ENCODE assay signal across 24 cellular contexts in the genomic region with DNA sequence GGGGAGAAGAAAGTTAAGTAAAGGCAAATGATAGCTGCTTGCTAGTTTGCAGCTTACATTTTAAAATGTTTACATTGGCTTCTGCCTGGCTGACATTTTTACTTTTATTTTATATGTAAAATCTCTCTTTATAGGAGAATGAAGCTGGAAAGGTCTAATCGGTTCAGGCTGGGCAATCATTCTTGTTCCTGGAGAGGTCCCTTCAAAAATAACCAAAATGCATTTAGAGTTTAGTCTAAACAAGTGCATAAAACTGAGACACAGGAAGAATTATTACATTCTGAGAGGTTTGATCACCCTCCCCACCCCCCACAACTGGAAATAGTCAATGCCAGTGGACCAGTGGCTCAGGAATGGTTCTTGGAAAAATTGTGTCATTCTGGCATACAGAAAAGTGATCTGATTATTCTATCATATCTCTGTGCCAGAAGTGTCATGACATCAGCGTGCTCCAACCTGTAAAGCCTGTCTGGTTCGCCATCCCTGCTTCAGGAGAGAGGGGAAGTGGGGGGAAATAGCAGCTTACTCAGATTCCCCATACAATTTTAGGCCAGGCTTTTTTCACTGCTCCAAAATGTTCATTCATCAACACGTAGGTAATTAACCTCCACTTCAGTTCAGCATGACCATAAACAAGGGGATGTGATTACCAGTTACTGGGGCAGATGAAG. TPM values are rescaled to one million over a fixed set of nuclear protein-coding genes. Genes with fewer than 3 reads are reported as not detected.
DNase-seq lines count a peak whose midpoint lies in the region; ATAC-seq and TF ChIP-seq lines count a peak whose summit lies in the region.
"Had no signal": no experiment of that assay in that cellular context is flagged by ENCODE, and none has a peak within 500 bp of the region (broad histone marks: within the 10 kb centered on the region; RNA-seq: fewer than 3 reads in every experiment).

No MANE protein-coding gene starts in this region.

- H3K4me2 ChIP-seq in PC-3 (ENCODE audit: low read length) = peak overlapping the region; percentile 93; the same call in 1 of the 2 replicates
- H3K4me2 ChIP-seq in osteoblast (ENCODE audit: insufficient read depth, low read length) = peak overlapping the region; percentile 72

- H3K36me3 ChIP-seq in BE2C (peaks cover 18% of the 10 kb centered on the region), PC-3 (ENCODE audit: low read depth, low read length) (no peaks in the 10 kb centered on the region; the same call in 1 of the 2 replicates), osteoblast (ENCODE audit: insufficient read depth, low read length) (peaks cover 8% of the 10 kb centered on the region), mucosa of descending colon (ENCODE audit: low read depth) (no peaks in the 10 kb centered on the region)
- H3K36me3 ChIP-seq: stomach, upper lobe of right lung had no signal

- DNase-seq in BE2C = peak; percentile 48
- no peak for DNase-seq in PC-3
- DNase-seq in fibroblast of the aortic adventitia (ENCODE audit: low read depth) = no peak
- DNase-seq in osteoblast (ENCODE audit: insufficient read length, low spot score, missing footprints) = peak; percentile 65
- no peak for DNase-seq in mucosa of descending colon
- no peak for DNase-seq in stimulated activated CD8-positive, alpha-beta memory T cell treated with anti-CD3 and anti-CD28 coated beads, Interleukin-4, amount 100 ng/mL, for 48 hours
- no peak for DNase-seq in activated CD4-positive, CD25-positive, alpha-beta regulatory T cell (lab: John Stamatoyannopoulos, UW)
- DNase-seq: ACHN; activated CD4-positive, alpha-beta T cell treated with anti-CD3 and anti-CD28 coated beads, Interleukin-2, amount 10 ng/mL, durations not matched to agents 7 days and 5 days; activated CD8-positive, alpha-beta memory T cell treated with anti-CD3 and anti-CD28 coated beads, Interleukin-2, amount 10 ng/mL, durations not matched to agents 7 days and 5 days; effector memory CD8-positive, alpha-beta T cell; head of caudate nucleus; left ventricle myocardium superior; NCI-H2107; NCI-H524; nucleus accumbens; stomach; T-helper 2 cell; upper lobe of right lung had no signal

- POLR2A ChIA-PET in PC-3 (lab: Charles Lee; ENCODE audit: unreplicated experiment) = no interaction called here

- no peaks in the 10 kb centered on the region for H3K27me3 ChIP-seq in BE2C
- no peaks in the 10 kb centered on the region for H3K27me3 ChIP-seq in PC-3 (ENCODE audit: low read length)
- H3K27me3 ChIP-seq in osteoblast (ENCODE audit: insufficient read depth, low read length) = no peaks in the 10 kb centered on the region

- ATAC-seq in PC-3 (no peak), mucosa of descending colon (no peak), HG03439 (IDR thresholded peaks at IDR 0.05; ENCODE audit: unreplicated experiment) (no peak)
- ATAC-seq: activated CD8-positive, alpha-beta memory T cell treated with anti-CD3 and anti-CD28 coated beads, Interleukin-2, amount 10 ng/mL, durations not matched to agents 7 days and 5 days; effector memory CD8-positive, alpha-beta T cell; HepG2; left ventricle myocardium superior; upper lobe of right lung had no signal

- H3K4me1 ChIP-seq in BE2C (peaks cover 24% of the 10 kb centered on the region), PC-3 (ENCODE audit: insufficient read depth, low read length) (peaks cover 29% of the 10 kb centered on the region), osteoblast (ENCODE audit: insufficient read depth, low read length) (peaks cover 35% of the 10 kb centered on the region), mucosa of descending colon (ENCODE audit: low read depth) (peaks cover 5% of the 10 kb centered on the region)

- TF ChIP-seq CTCF in BE2C (IDR thresholded peaks at IDR 0.05; ENCODE audit: low read depth, low read length) (no peak), PC-3 (conservative IDR thresholded peaks at IDR 0.05; ENCODE audit: low read depth, low read length) (no peak), fibroblast of the aortic adventitia (IDR thresholded peaks at IDR 0.05; ENCODE audit: insufficient read depth, low read length) (no peak), osteoblast (IDR thresholded peaks at IDR 0.05; ENCODE audit: extremely low read depth, low read depth, low read length) (no peak), mucosa of descending colon (IDR thresholded peaks at IDR 0.05) (no peak)

- H3K9me2 ChIP-seq in PC-3 (replicated peaks; ENCODE audit: low read length) = no peaks in the 10 kb centered on the region

- CTCF ChIA-PET in PC-3 (lab: Charles Lee) = interaction anchor here (0.6 kb wide), 1 partner anchor 400 kb away, joined by 7 read pairs; no protein-coding TSS in a partner anchor

- H3K4me3 ChIP-seq in BE2C (ENCODE audit: low read depth, low read length) = peak overlapping the region; percentile 93
- H3K4me3 ChIP-seq in PC-3 (ENCODE audit: low read length) = no peak overlapping the region
- H3K4me3 ChIP-seq in fibroblast of the aortic adventitia (ENCODE audit: low read depth, low read length) = peak overlapping the region; percentile 15
- H3K4me3 ChIP-seq in osteoblast (ENCODE audit: insufficient read depth, low read length) = no peak overlapping the region
- H3K4me3 ChIP-seq in mucosa of descending colon = no peak overlapping the region
- H3K4me3 ChIP-seq: stomach, upper lobe of right lung had no signal

- intact Hi-C loops in PC-3 (cut with micrococcal nuclease) (loop anchor here (5.0 kb wide), 3 partner anchors 97 to 297 kb away; no protein-coding TSS in a partner anchor), mucosa of descending colon (cut with DNase I, micrococcal nuclease) (no loop called here)

- no peaks in the 10 kb centered on the region for H3F3A ChIP-seq in PC-3 (ENCODE audit: low read length, unreplicated experiment)

- no TSS peak for BruUV-seq in PC-3 (replicated peaks; lab: Mats Ljungman, UMichigan)

- H4K20me1 ChIP-seq in PC-3 (ENCODE audit: low read length) (peaks cover 18% of the 10 kb centered on the region), osteoblast (ENCODE audit: insufficient read depth, low read length) (peaks cover 62% of the 10 kb centered on the region)

- no peak overlapping the region for H3K27ac ChIP-seq in PC-3 (ENCODE audit: low read length)
- H3K27ac ChIP-seq in osteoblast (ENCODE audit: low read depth, low read length) = no peak overlapping the region
- H3K27ac ChIP-seq: C4-2B, HL-60, upper lobe of right lung, VCaP had no signal

- H2AFZ ChIP-seq in PC-3 (ENCODE audit: low read length) (no peak overlapping the region), osteoblast (ENCODE audit: low read length) (no peak overlapping the region)

- no peak overlapping the region for H3K9ac ChIP-seq in PC-3 (ENCODE audit: low read length)

- peaks cover 92% of the 10 kb centered on the region for H3K79me2 ChIP-seq in PC-3 (ENCODE audit: low read length)
- peaks cover 80% of the 10 kb centered on the region for H3K79me2 ChIP-seq in osteoblast (ENCODE audit: insufficient read depth, low read length)

- H3K9me3 ChIP-seq in BE2C = no peaks in the 10 kb centered on the region
- no peaks in the 10 kb centered on the region for H3K9me3 ChIP-seq in PC-3 (ENCODE audit: low read length)
- H3K9me3 ChIP-seq in osteoblast (ENCODE audit: low read depth, low read length) = no peaks in the 10 kb centered on the region
- H3K9me3 ChIP-seq in mucosa of descending colon = no peaks in the 10 kb centered on the region
- H3K9me3 ChIP-seq: stomach, upper lobe of right lung had no signal

RNA-seq across cellular contexts. Expression of a gene that starts 4.2 kb away (rescaled TPM):
- 14.5 TPM for polyA plus RNA-seq in BE2C (2012; ENCODE audit: insufficient read depth, insufficient read length, low read depth)
- 16.2 and 17.2 TPM in 2 replicates for total RNA-seq in PC-3 (2014; rRNA removed)
- total RNA-seq in fibroblast of the aortic adventitia (ENCODE audit: low replicate concordance) = 15.6 and 17.4 TPM in 2 replicates
- total RNA-seq in osteoblast = 13.0 and 14.7 TPM in 2 replicates
- total RNA-seq in mucosa of descending colon = 1 to 10 TPM in 2 of 3 donors, under 1 TPM in 1; 0.93 to 7.1 (median 4.4) TPM
- total RNA-seq: HepG2 had no signal
- polyA plus RNA-seq: HepG2 had no signal

Comparison
In these comparisons a context has a peak if more than half of its experiments do, and no peak if none do; other contexts are left out.
1. DNase-seq: peak in BE2C (single experiment) and osteoblast (single experiment); none in PC-3 (single experiment), fibroblast of the aortic adventitia (single experiment), mucosa of descending colon (0 of 3), stimulated activated CD8-positive, alpha-beta memory T cell treated with anti-CD3 and anti-CD28 coated beads, Interleukin-4, amount 100 ng/mL, for 48 hours (single experiment) and activated CD4-positive, CD25-positive, alpha-beta regulatory T cell (0 of 4).
2. H3K4me3 ChIP-seq: peak in BE2C (single experiment) and fibroblast of the aortic adventitia (single experiment); none in PC-3 (single experiment), osteoblast (single experiment) and mucosa of descending colon (single experiment).